In the genomic region with DNA sequence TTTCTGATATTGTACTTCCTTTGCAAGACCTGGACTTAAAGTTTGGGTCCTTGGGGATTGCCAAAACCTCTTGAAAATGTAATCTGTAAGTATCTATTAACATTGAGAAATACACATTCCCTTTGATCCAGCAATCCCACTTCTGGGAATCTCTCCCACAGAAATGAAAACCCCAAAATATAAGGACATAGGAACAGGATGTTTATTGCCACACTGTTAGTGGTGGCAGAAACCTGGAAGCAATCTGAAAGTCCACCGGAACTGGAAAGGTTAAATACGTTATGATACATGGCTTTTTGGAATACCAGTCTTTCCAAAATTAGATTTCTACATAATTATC, we compare ENCODE assay signal across 14 cellular contexts.
"Had no signal": no experiment of that assay in that cellular context is flagged by ENCODE, and none has a peak within 500 bp of the region (broad histone marks: within the 10 kb centered on the region; RNA-seq: fewer than 3 reads in every experiment).

No MANE protein-coding gene starts in this region.

- ATAC-seq: foreskin keratinocyte; left cardiac atrium; lower lobe of right lung; naive thymus-derived CD4-positive, alpha-beta T cell; sciatic nerve had no signal

- DNase-seq: esophagus squamous epithelium; foreskin keratinocyte; kidney; left cardiac atrium; left ventricle myocardium inferior; lower lobe of right lung; mesendoderm; naive thymus-derived CD4-positive, alpha-beta T cell; posterior cingulate gyrus; stimulated activated CD4-positive, alpha-beta T cell treated with anti-CD3 and anti-CD28 coated beads, Interleukin-2, amount 100 ng/mL, for 24 hours; stomach; trophoblast cell had no signal

- H3K4me3 ChIP-seq: esophagus squamous epithelium, left ventricle myocardium inferior, lower lobe of right lung, skin epidermis, stomach had no signal

- H3K9me3 ChIP-seq: esophagus squamous epithelium, lower lobe of right lung, stomach had no signal

- H3K4me1 ChIP-seq: esophagus squamous epithelium, foreskin keratinocyte, left ventricle myocardium inferior, lower lobe of right lung, stomach had no signal

- H3K27me3 ChIP-seq: esophagus squamous epithelium, foreskin keratinocyte, stomach had no signal

- H3K36me3 ChIP-seq: esophagus squamous epithelium, left ventricle myocardium inferior, lower lobe of right lung, stomach had no signal
